ENCODE assay signal across 1 cellular context in the genomic region with DNA sequence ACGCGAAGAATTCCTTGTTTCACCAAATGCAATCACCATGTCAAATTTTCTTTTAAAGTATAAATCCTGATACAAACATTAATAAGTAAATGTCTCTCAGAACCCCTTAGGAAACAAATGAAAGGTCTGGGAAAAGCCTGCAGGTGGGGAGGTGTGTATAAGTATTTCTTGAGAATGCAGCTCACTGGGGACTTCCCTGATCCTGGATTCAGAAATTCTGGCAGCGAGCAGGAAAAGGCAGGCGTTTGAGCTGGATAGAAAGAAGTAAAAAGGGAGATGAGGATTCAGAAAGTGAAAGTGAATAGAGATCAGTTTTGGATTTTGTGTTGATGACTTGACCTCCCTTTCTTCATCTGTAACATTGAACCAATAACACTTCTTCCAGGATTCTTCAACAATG.
TF ChIP-seq lines count a peak whose summit lies in the region.

No MANE protein-coding gene starts in this region.

TF ChIP-seq in IMR-90, 13 proteins besides CTCF, POLR2A, EP300 and RAD21 (continued from another document):
- TF ChIP-seq MXI1 (IDR thresholded peaks at IDR 0.05; ENCODE audit: borderline replicate concordance, low read depth, low read length) (no peak), CEBPB (IDR thresholded peaks at IDR 0.05; ENCODE audit: low read depth, low read length) (no peak), MAFK (IDR thresholded peaks at IDR 0.05; ENCODE audit: low read depth, low read length) (no peak), BHLHE40 (IDR thresholded peaks at IDR 0.05; ENCODE audit: low read depth, low read length) (no peak), FOS (IDR thresholded peaks at IDR 0.05; ENCODE audit: low read depth, low read length) (no peak), MAZ (IDR thresholded peaks at IDR 0.05; ENCODE audit: borderline replicate concordance, low read depth, low read length) (no peak)
- TF ChIP-seq, protein P1, sequence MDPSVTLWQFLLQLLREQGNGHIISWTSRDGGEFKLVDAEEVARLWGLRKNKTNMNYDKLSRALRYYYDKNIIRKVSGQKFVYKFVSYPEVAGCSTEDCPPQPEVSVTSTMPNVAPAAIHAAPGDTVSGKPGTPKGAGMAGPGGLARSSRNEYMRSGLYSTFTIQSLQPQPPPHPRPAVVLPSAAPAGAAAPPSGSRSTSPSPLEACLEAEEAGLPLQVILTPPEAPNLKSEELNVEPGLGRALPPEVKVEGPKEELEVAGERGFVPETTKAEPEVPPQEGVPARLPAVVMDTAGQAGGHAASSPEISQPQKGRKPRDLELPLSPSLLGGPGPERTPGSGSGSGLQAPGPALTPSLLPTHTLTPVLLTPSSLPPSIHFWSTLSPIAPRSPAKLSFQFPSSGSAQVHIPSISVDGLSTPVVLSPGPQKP (IDR thresholded peaks at IDR 0.05; ENCODE audit: borderline replicate concordance, low read depth, low read length): no peak
